ENCODE assay signal across 1 cellular context in genomic region chr17:63780507-63780906, GRCh38.
TF ChIP-seq lines count a peak whose summit lies in the region.

No MANE protein-coding gene starts in this region.

TF ChIP-seq in IMR-90, 13 proteins besides CTCF, POLR2A, EP300 and RAD21:
- no peak for TF ChIP-seq SMC3 (IDR thresholded peaks at IDR 0.05; ENCODE audit: low read depth, low read length)
- TF ChIP-seq CEBPB (IDR thresholded peaks at IDR 0.05; ENCODE audit: low read depth, low read length), result no peak
- TF ChIP-seq BHLHE40 (IDR thresholded peaks at IDR 0.05; ENCODE audit: low read depth, low read length), result no peak
- TF ChIP-seq MXI1 (IDR thresholded peaks at IDR 0.05; ENCODE audit: borderline replicate concordance, low read depth, low read length), result no peak
- TF ChIP-seq MAFK (IDR thresholded peaks at IDR 0.05; ENCODE audit: low read depth, low read length), result no peak
- TF ChIP-seq MAZ (IDR thresholded peaks at IDR 0.05; ENCODE audit: borderline replicate concordance, low read depth, low read length), result no peak
- no peak for TF ChIP-seq NFE2L2 (IDR thresholded peaks at IDR 0.05; ENCODE audit: low read depth, low read length)
- TF ChIP-seq FOS (IDR thresholded peaks at IDR 0.05; ENCODE audit: low read depth, low read length), result no peak
- no peak for TF ChIP-seq CHD1 (IDR thresholded peaks at IDR 0.05; ENCODE audit: low read depth, low read length)
- no peak for TF ChIP-seq USF2 (IDR thresholded peaks at IDR 0.05; ENCODE audit: low read depth, low read length)
- TF ChIP-seq RCOR1 (IDR thresholded peaks at IDR 0.05; ENCODE audit: insufficient replicate concordance, low read length), result no peak
- TF ChIP-seq ELK1 (IDR thresholded peaks at IDR 0.05; ENCODE audit: borderline replicate concordance, low read depth, low read length), result no peak
- no peak for TF ChIP-seq RFX5 (IDR thresholded peaks at IDR 0.05; ENCODE audit: low read depth, low read length)
